ENCODE assay signal across 1 cellular context in genomic region chr11:67506426-67507032, GRCh38.
A peak's percentile ranks its signal among the peaks of the same experiment; 100 is the strongest.
TF ChIP-seq lines count a peak whose summit lies in the region.

No MANE protein-coding gene starts in this region.

TF ChIP-seq in K562, 482 proteins besides CTCF, POLR2A, EP300 and RAD21:
- TF ChIP-seq RBFOX2 (IDR thresholded peaks at IDR 0.05; ENCODE audit: low read depth, low read length) (0 out of 2 replicates have a peak, but pooled peaks have one; percentile 15), ZFX (CRISPR knock-in tag; IDR thresholded peaks at IDR 0.05) (no peak), E2F5 (CRISPR knock-in tag; IDR thresholded peaks at IDR 0.05) (no peak), IFI16 (CRISPR knock-in tag; IDR thresholded peaks at IDR 0.05) (no peak), CBX5 (IDR thresholded peaks at IDR 0.05; ENCODE audit: borderline replicate concordance, low read depth) (no peak), TBP (optimal IDR thresholded peaks at IDR 0.05; ENCODE audit: low read depth, low read length) (peak; percentile 17), JUN (IDR thresholded peaks at IDR 0.05; ENCODE audit: borderline replicate concordance, low read depth, low read length) (no peak), JUN (CRISPR knock-in tag; IDR thresholded peaks at IDR 0.05; ENCODE audit: borderline replicate concordance) (no peak), FOS (IDR thresholded peaks at IDR 0.05; ENCODE audit: extremely low read depth, insufficient read length) (no peak), PHB2 (IDR thresholded peaks at IDR 0.05; ENCODE audit: low read depth) (no peak), ATF6 (CRISPR knock-in tag; IDR thresholded peaks at IDR 0.05) (no peak)
